2 cellular contexts compared by ENCODE assay signal in genomic region chr19:33201886-33202545, GRCh38.
TF ChIP-seq lines count a peak whose summit lies in the region.

No MANE protein-coding gene starts in this region.

TF ChIP-seq in HepG2, 621 proteins besides CTCF, POLR2A, EP300 and RAD21:
- TF ChIP-seq RERE (CRISPR knock-in tag; IDR thresholded peaks at IDR 0.05; ENCODE audit: low read depth), result no peak
- no peak for TF ChIP-seq DMAP1 (CRISPR knock-in tag; IDR thresholded peaks at IDR 0.05)
- peak; percentile 71 for TF ChIP-seq ZNF768 (CRISPR knock-in tag; IDR thresholded peaks at IDR 0.05)

TF ChIP-seq in GM12891, 5 proteins besides CTCF, POLR2A, EP300 and RAD21:
- no peak for TF ChIP-seq PAX5 (IDR thresholded peaks at IDR 0.05; ENCODE audit: insufficient read depth, low read length, severe bottlenecking)
- TF ChIP-seq POLR2AphosphoS5 (IDR thresholded peaks at IDR 0.05; ENCODE audit: low read depth, low read length), result no peak
- TF ChIP-seq TAF1 (IDR thresholded peaks at IDR 0.05; ENCODE audit: low read depth, low read length), result no peak
- TF ChIP-seq SPI1 (IDR thresholded peaks at IDR 0.05; ENCODE audit: low read depth, low read length), result no peak
- TF ChIP-seq POU2F2 (IDR thresholded peaks at IDR 0.05; ENCODE audit: low read depth, low read length), result no peak
TF ChIP-seq in GM12891: peak in this region for 0.
